In the genomic region with DNA sequence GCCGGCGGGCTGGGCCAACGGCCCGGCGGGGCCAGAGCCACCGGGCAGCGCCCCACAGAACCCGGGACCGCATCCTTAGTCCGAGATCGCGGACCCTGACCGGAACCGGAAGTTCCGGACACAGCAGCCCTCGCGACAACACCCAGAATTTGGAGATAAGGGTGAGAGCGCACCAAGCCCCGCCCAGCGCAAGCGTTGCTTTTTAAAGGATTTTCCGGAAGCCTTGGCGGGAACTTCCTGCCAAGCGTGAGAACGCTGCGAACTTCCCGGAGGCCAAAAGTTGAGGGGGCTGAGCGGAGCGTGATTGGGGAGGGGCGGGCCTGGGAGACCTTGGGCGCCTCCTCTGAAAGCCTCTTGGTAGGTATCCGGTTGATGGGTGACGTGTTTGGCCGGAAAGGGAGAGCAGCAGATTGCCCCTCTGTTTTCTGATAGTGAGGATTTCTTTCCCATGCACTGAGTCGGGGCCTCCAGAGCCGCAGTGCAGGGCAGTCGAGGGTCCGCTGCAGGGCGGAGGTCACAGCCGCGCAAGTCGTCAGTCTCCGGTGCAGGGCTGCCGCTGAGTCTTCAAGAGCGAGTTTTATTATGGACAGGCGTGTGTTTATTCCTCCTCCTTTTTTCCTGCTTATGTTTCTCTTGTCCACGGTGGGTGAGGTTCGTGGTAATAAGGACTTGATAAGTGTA, we compare ENCODE assay signal across 8 cellular contexts. TPM values are rescaled to one million over a fixed set of nuclear protein-coding genes. Genes with fewer than 3 reads are reported as not detected.
DNase-seq lines count a peak whose midpoint lies in the region; ATAC-seq and TF ChIP-seq lines count a peak whose summit lies in the region.

A gene with protein sequence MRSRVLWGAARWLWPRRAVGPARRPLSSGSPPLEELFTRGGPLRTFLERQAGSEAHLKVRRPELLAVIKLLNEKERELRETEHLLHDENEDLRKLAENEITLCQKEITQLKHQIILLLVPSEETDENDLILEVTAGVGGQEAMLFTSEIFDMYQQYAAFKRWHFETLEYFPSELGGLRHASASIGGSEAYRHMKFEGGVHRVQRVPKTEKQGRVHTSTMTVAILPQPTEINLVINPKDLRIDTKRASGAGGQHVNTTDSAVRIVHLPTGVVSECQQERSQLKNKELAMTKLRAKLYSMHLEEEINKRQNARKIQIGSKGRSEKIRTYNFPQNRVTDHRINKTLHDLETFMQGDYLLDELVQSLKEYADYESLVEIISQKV (minus strand): TSS at position 97 of the 681 bp plus-strand sequence. CDS start 24 bp downstream, at position 73.

- TF ChIP-seq CTCF in Calu3 (IDR thresholded peaks at IDR 0.05; ENCODE audit: unreplicated experiment) (no peak), OCI-LY3 (IDR thresholded peaks at IDR 0.05; ENCODE audit: low read depth, low read length) (no peak), endothelial cell (IDR thresholded peaks at IDR 0.05; ENCODE audit: unreplicated experiment) (no peak), mesothelial cell of epicardium (IDR thresholded peaks at IDR 0.05; ENCODE audit: unreplicated experiment) (no peak)

- TSS peak; percentile 88 for BruUV-seq in Calu3 (replicated peaks; lab: Mats Ljungman, UMichigan)

- H2AFZ ChIP-seq in OCI-LY3 (ENCODE audit: low read depth, low read length) = peak within 1 kb of the TSS; percentile 68

- H3K4me1 Mint-ChIP-seq in Calu3 (ENCODE audit: low read depth, unreplicated experiment) = peaks cover 19% of the 10 kb centered on the region
- peaks cover 26% of the 10 kb centered on the region for H3K4me1 Mint-ChIP-seq in endothelial cell (ENCODE audit: unreplicated experiment)
- H3K4me1 Mint-ChIP-seq in mesothelial cell of epicardium = peaks cover 24% of the 10 kb centered on the region

- peaks cover 6% of the 10 kb centered on the region for H3K4me1 ChIP-seq in HUES6 (ENCODE audit: control insufficient read depth, insufficient read depth, low read length)
- H3K4me1 ChIP-seq in OCI-LY3 (ENCODE audit: low read length) = peaks cover 10% of the 10 kb centered on the region

- peak; percentile 87 for DNase-seq in Calu3
- DNase-seq in activated CD8-positive, alpha-beta memory T cell treated with anti-CD3 and anti-CD28 coated beads, Interleukin-2, amount 50 U/mL, for 48 hours = peak; percentile 90
- DNase-seq in endothelial cell (ENCODE audit: low spot score) = peak; percentile 91
- peak; percentile 76 to 90 for DNase-seq in mesothelial cell of epicardium (ENCODE audit: low spot score in 2 of 2, unreplicated experiment in 2 of 2)
- DNase-seq in stimulated activated CD8-positive, alpha-beta memory T cell treated with anti-CD3 and anti-CD28 coated beads, Interleukin-15, amount 100 ng/mL, for 48 hours (ENCODE audit: low read depth in 2 of 2) = peak; percentile 84 to 90

- intact Hi-C loops in Calu3 (cut with micrococcal nuclease; ENCODE audit: unreplicated experiment) = no loop called here

- H3K9ac ChIP-seq in HUES6 (ENCODE audit: low read length) (peak within 1 kb of the TSS; percentile 97), OCI-LY3 (ENCODE audit: low read length) (peak within 1 kb of the TSS; percentile 83)

- peaks cover 27% of the 10 kb centered on the region for H3K36me3 Mint-ChIP-seq in Calu3 (ENCODE audit: insufficient read depth, unreplicated experiment)
- peaks cover 8% of the 10 kb centered on the region for H3K36me3 Mint-ChIP-seq in endothelial cell (ENCODE audit: low read depth, unreplicated experiment)
- H3K36me3 Mint-ChIP-seq in mesothelial cell of epicardium = no peaks in the 10 kb centered on the region

- peaks cover 20% of the 10 kb centered on the region for H3K36me3 ChIP-seq in HUES6 (ENCODE audit: control insufficient read depth, insufficient read depth, low read length)
- H3K36me3 ChIP-seq in OCI-LY3 (replicated peaks; ENCODE audit: low read depth, low read length) = no peaks in the 10 kb centered on the region

- no peaks in the 10 kb centered on the region for H3K27me3 Mint-ChIP-seq in Calu3 (ENCODE audit: unreplicated experiment)
- H3K27me3 Mint-ChIP-seq in endothelial cell (ENCODE audit: unreplicated experiment) = peaks cover 11% of the 10 kb centered on the region
- H3K27me3 Mint-ChIP-seq in mesothelial cell of epicardium (ENCODE audit: low read depth) = no peaks in the 10 kb centered on the region

- H4K20me1 ChIP-seq in OCI-LY3 (ENCODE audit: insufficient read depth, low read length) = peaks cover 14% of the 10 kb centered on the region; the same call in 1 of the 2 replicates

- H3K27me3 ChIP-seq in HUES6 (ENCODE audit: control insufficient read depth, insufficient read depth, low read length) (no peaks in the 10 kb centered on the region), OCI-LY3 (ENCODE audit: low read depth, low read length) (no peaks in the 10 kb centered on the region)

- H3K4me3 Mint-ChIP-seq in Calu3 (ENCODE audit: low read depth, unreplicated experiment) (peak within 1 kb of the TSS; percentile 94), endothelial cell (ENCODE audit: unreplicated experiment) (peak within 1 kb of the TSS; percentile 95), mesothelial cell of epicardium (peak within 1 kb of the TSS; percentile 98)

- H3K27ac Mint-ChIP-seq in Calu3 (ENCODE audit: unreplicated experiment) (peak within 1 kb of the TSS; percentile 94), endothelial cell (ENCODE audit: unreplicated experiment) (peak within 1 kb of the TSS; percentile 98), mesothelial cell of epicardium (peak within 1 kb of the TSS; percentile 98)

- no peaks in the 10 kb centered on the region for H3K9me3 Mint-ChIP-seq in Calu3 (ENCODE audit: low read depth, unreplicated experiment)
- H3K9me3 Mint-ChIP-seq in endothelial cell (ENCODE audit: unreplicated experiment) = no peaks in the 10 kb centered on the region
- H3K9me3 Mint-ChIP-seq in mesothelial cell of epicardium = no peaks in the 10 kb centered on the region

- CTCF ChIA-PET in Calu3 (lab: Charles Lee) = no interaction called here

- peaks cover 53% of the 10 kb centered on the region for H3K79me2 ChIP-seq in OCI-LY3 (ENCODE audit: low read length)

- ATAC-seq in GM21423 (IDR thresholded peaks at IDR 0.05; ENCODE audit: unreplicated experiment) = peak; percentile 92

- H3K4me3 ChIP-seq in HUES6 (ENCODE audit: low read depth, low read length) (peak within 1 kb of the TSS; percentile 98), OCI-LY3 (ENCODE audit: low read length) (peak within 1 kb of the TSS; percentile 95)

- H3K27ac ChIP-seq in HUES6 (ENCODE audit: low read depth, low read length) = peak within 1 kb of the TSS; percentile 75
- peak within 1 kb of the TSS; percentile 41 for H3K27ac ChIP-seq in OCI-LY3 (ENCODE audit: low read length)

- no peaks in the 10 kb centered on the region for H3K9me3 ChIP-seq in HUES6 (ENCODE audit: control insufficient read depth, insufficient read depth, low read depth, low read length)
- H3K9me3 ChIP-seq in OCI-LY3 (ENCODE audit: insufficient read depth, low read length) = no peaks in the 10 kb centered on the region

- peak within 1 kb of the TSS; percentile 87 for H3K4me2 ChIP-seq in OCI-LY3 (ENCODE audit: low read length)

RNA-seq across cellular contexts. Expression of the gene that starts here (rescaled TPM):
- total RNA-seq in Calu3 (2022) = 15.9 and 16.2 TPM in 2 replicates
- 42.2 TPM for total RNA-seq in endothelial cell (ENCODE audit: unreplicated experiment)
- total RNA-seq in mesothelial cell of epicardium = 14.8 to 17.0 TPM (median 16.5 TPM) in 3 replicates

Comparison
In these comparisons a context has a peak if more than half of its experiments do, and no peak if none do; other contexts are left out.
1. Peak in every context shown above with its lines: DNase-seq, ATAC-seq, H3K4me3 ChIP-seq and H3K27ac ChIP-seq.